In the genomic region with DNA sequence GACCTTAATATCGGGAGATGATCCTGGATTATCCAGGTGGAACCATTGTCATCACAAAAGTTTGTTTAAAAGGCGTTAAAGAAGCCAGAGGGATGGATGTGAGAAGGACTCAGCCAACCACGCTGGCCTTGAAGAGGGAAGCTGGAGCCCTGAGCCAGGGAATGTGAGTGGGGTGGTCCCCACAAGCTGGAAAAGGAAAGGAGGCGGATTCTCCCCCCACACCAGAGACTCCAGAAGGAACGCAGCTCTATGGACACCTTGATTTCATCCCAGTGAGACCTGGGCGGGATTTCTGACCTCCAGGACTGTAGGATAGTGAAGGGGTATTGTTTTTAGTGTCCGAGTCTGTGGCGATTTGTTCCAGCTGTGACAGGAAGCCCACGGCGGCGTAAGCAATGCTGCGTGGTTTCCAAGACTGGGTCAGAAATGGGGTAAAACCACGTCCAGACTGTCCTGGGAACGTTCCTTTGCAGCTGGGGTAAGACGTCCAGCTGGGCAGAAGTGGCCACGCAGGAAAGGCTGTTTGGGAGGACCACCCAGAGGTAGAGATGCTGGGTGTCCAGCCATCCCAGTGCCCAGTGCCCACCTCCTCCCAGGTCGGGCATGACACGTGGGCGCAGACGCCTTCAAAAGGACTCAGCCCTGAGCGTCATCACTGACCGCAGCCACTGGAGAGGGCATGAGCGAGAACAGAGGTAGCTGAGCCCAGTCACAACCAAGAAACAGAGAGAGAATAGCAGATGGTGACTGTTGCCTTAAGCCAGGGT, we compare ENCODE assay signal across 18 cellular contexts.
DNase-seq lines count a peak whose midpoint lies in the region; TF ChIP-seq lines count a peak whose summit lies in the region.
"Had no signal": no experiment of that assay in that cellular context is flagged by ENCODE, and none has a peak within 500 bp of the region (broad histone marks: within the 10 kb centered on the region; RNA-seq: fewer than 3 reads in every experiment).

No MANE protein-coding gene starts in this region.

- H3K27me3 Mint-ChIP-seq in neural crest cell (ENCODE audit: low read depth): no peaks in the 10 kb centered on the region
- H3K27me3 Mint-ChIP-seq in CD8-positive, alpha-beta memory T cell: peaks cover 0 to 4% of the 10 kb centered on the region in 2 donors

- TF ChIP-seq CTCF in neural crest cell (conservative IDR thresholded peaks at IDR 0.05): no peak

- POLR2A ChIA-PET in CD8-positive, alpha-beta memory T cell (lab: Charles Lee): no interaction called here

- H3K4me1 ChIP-seq in SJCRH30: 0 out of 2 replicates have a peak, but pooled peaks cover 6% of the 10 kb centered on the region
- H3K4me1 ChIP-seq in CD8-positive, alpha-beta memory T cell (ENCODE audit: insufficient read depth, low read length): no peaks in the 10 kb centered on the region
- H3K4me1 ChIP-seq: Caco-2 had no signal

- H3K27ac Mint-ChIP-seq in neural crest cell (ENCODE audit: unreplicated experiment): peak overlapping the region; percentile 66
- no peak overlapping the region for H3K27ac Mint-ChIP-seq in CD8-positive, alpha-beta memory T cell
- H3K27ac Mint-ChIP-seq: CD4-positive, alpha-beta memory T cell had no signal

- CTCF ChIA-PET in CD8-positive, alpha-beta memory T cell (lab: Charles Lee): no interaction called here

- DNase-seq in Daoy (ENCODE audit: low read depth) (peak; percentile 31), SJCRH30 (peak in 1 of 2 experiments; percentile 14), neural crest cell (ENCODE audit: low read depth, low spot score) (no peak), posterior vena cava (ENCODE audit: low spot score) (peak; percentile 60), NCI-H1092 treated with DMSO at 0.1 percent for 48 hours (lab: John Stamatoyannopoulos, UW) (no peak), H4 (ENCODE audit: low spot score) (no peak)
- DNase-seq in CD8-positive, alpha-beta memory T cell: no peak
- DNase-seq: C1 segment of cervical spinal cord; Caco-2; CD4-positive, alpha-beta memory T cell; DMS153; DND-41; EL; GDM1; GOT3; H7; HCEC 1CT had no signal

- H3K9me3 Mint-ChIP-seq in neural crest cell: peaks cover 18% of the 10 kb centered on the region
- peaks cover 27 to 55% (median 47%) of the 10 kb centered on the region in 5 donors for H3K9me3 Mint-ChIP-seq in CD8-positive, alpha-beta memory T cell

- peak overlapping the region; percentile 4; the same call in 1 of the 2 replicates for H3K4me3 ChIP-seq in SJCRH30
- H3K4me3 ChIP-seq in CD8-positive, alpha-beta memory T cell (ENCODE audit: low read length): no peak overlapping the region
- H3K4me3 ChIP-seq: GM12878 had no signal

- intact Hi-C loops in posterior vena cava (cut with DNase I): no loop called here

- no peak overlapping the region for H3K27ac ChIP-seq in SJCRH30
- H3K27ac ChIP-seq in CD8-positive, alpha-beta memory T cell (ENCODE audit: low read depth, low read length): no peak overlapping the region

- H3K4me3 Mint-ChIP-seq in neural crest cell: no peak overlapping the region
- H3K4me3 Mint-ChIP-seq in CD8-positive, alpha-beta memory T cell: no peak overlapping the region
- H3K4me3 Mint-ChIP-seq: CD4-positive, alpha-beta memory T cell had no signal

- H3K27me3 ChIP-seq in SJCRH30: no peaks in the 10 kb centered on the region
- no peaks in the 10 kb centered on the region for H3K27me3 ChIP-seq in CD8-positive, alpha-beta memory T cell (ENCODE audit: insufficient read depth, low read length, poor library complexity, severe bottlenecking)

- peaks cover 17% of the 10 kb centered on the region for H3K36me3 Mint-ChIP-seq in neural crest cell (ENCODE audit: low read depth)
- peaks cover 0 to 5% (median 0%) of the 10 kb centered on the region in 3 donors for H3K36me3 Mint-ChIP-seq in CD8-positive, alpha-beta memory T cell

- no peaks in the 10 kb centered on the region for H3K9me3 ChIP-seq in SJCRH30 (replicated peaks)
- H3K9me3 ChIP-seq in CD8-positive, alpha-beta memory T cell (ENCODE audit: low read length): peaks cover 7% of the 10 kb centered on the region
- H3K9me3 ChIP-seq: Caco-2 had no signal

- no peaks in the 10 kb centered on the region for H3K36me3 ChIP-seq in SJCRH30
- H3K36me3 ChIP-seq in CD8-positive, alpha-beta memory T cell (ENCODE audit: insufficient read depth, low read length): no peaks in the 10 kb centered on the region

- no peaks in the 10 kb centered on the region for H3K4me1 Mint-ChIP-seq in neural crest cell
- no peaks in the 10 kb centered on the region for H3K4me1 Mint-ChIP-seq in CD8-positive, alpha-beta memory T cell
- H3K4me1 Mint-ChIP-seq: CD4-positive, alpha-beta memory T cell had no signal

Comparison
In these comparisons a context has a peak if more than half of its experiments do, and no peak if none do; other contexts are left out.
1. DNase-seq: peak in Daoy (single experiment) and posterior vena cava (single experiment); none in neural crest cell (single experiment), NCI-H1092 treated with DMSO at 0.1 percent for 48 hours (single experiment), CD8-positive, alpha-beta memory T cell (0 of 5) and H4 (single experiment).